Comparison of ENCODE assay signal across 23 cellular contexts in the genomic region with DNA sequence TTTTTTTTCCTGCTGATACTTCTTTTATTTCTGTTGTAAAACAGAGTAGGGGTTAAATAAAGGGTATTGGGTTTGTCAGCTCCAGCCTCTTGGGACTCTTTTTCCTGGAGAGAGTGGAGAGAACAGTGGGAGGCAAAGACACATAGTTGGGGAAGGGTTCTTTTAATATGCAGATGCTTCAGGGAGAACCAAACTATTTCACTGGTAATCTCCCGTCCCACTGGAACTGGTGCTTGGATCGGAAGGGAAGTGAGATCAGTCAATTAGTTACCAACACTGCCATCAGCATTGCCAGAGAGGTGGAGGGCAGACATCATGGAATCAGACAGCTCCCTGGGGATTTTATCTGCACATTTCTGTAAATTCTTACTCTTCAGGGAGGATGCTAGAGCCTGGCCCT. TPM values are rescaled to one million over a fixed set of nuclear protein-coding genes. Genes with fewer than 3 reads are reported as not detected.
A peak's percentile ranks its signal among the peaks of the same experiment; 100 is the strongest.
DNase-seq lines count a peak whose midpoint lies in the region; ATAC-seq, FAIRE-seq and TF ChIP-seq lines count a peak whose summit lies in the region.
"Had no signal": no experiment of that assay in that cellular context is flagged by ENCODE, and none has a peak within 500 bp of the region (broad histone marks: within the 10 kb centered on the region; RNA-seq: fewer than 3 reads in every experiment).

No MANE protein-coding gene starts in this region.

- peak overlapping the region; percentile 2 to 88 (median 51); a peak in 3 of 7 replicates for H3K27ac Mint-ChIP-seq in H9
- H3K27ac Mint-ChIP-seq: T-helper 17 cell had no signal

- peak; percentile 90 for FAIRE-seq in H1 (lab: Jason Lieb, UNC)
- FAIRE-seq: GM18507 had no signal

- H3K4me2 ChIP-seq in H9 (ENCODE audit: insufficient read depth, insufficient read length, low read length) (no peak overlapping the region), H1 (ENCODE audit: insufficient read depth in 1 of 2, low read depth in 2 of 2, low read length in 2 of 2) (no peak overlapping the region; a peak in 1 of 4 replicates)

- POLR2A ChIA-PET in H1 (lab: Charles Lee; ENCODE audit: partially characterized antibody): interaction anchor here (0.7 kb wide), 2 partner anchors 26 to 33 kb away, joined by 3 to 4 read pairs; no protein-coding TSS in a partner anchor

- H3K79me1 ChIP-seq in H9 (ENCODE audit: insufficient read depth, low read depth, low read length, poor library complexity, severe bottlenecking) (no peaks in the 10 kb centered on the region), H1 (ENCODE audit: low read depth, low read length) (no peaks in the 10 kb centered on the region)

- H3K9me3 Mint-ChIP-seq in H9: no peaks in the 10 kb centered on the region; a peak in 1 of 5 replicates

- no peak overlapping the region for H2BK12ac ChIP-seq in H9 (ENCODE audit: insufficient read length, low read depth, low read length)
- no peak overlapping the region for H2BK12ac ChIP-seq in H1 (ENCODE audit: low read depth, low read length)

- H3K23ac ChIP-seq in H9 (ENCODE audit: insufficient read length, low read depth, low read length) (no peak overlapping the region), H1 (ENCODE audit: insufficient read length) (no peak overlapping the region)

- no peak overlapping the region for H2BK20ac ChIP-seq in H9 (ENCODE audit: low read depth, low read length, poor library complexity, severe bottlenecking)
- H2BK20ac ChIP-seq in H1 (ENCODE audit: low read length): no peak overlapping the region

- H4K8ac ChIP-seq in H9 (replicated peaks; ENCODE audit: insufficient read length, low read depth, low read length): no peak overlapping the region
- H4K8ac ChIP-seq in H1 (ENCODE audit: extremely low read depth, insufficient read depth, low read length): no peak overlapping the region

- no peaks in the 10 kb centered on the region for H3K27me3 Mint-ChIP-seq in H9 (ENCODE audit: low read depth)
- H3K27me3 Mint-ChIP-seq: T-helper 17 cell had no signal

- H3K4me1 ChIP-seq in H9 (ENCODE audit: insufficient read depth, low read length): no peaks in the 10 kb centered on the region; the same call in 1 of the 2 replicates
- H3K4me1 ChIP-seq in H1 (replicated peaks in 1 of 4; ENCODE audit: control insufficient read depth in 3 of 4, insufficient read depth in 4 of 4, low read length in 3 of 4): peaks cover 0 to 5% (median 2%) of the 10 kb centered on the region in 4 experiments; a peak in 3 of 7 replicates
- H3K4me1 ChIP-seq: SJCRH30 had no signal

- no peak for TF ChIP-seq POLR2A in H1 (IDR thresholded peaks at IDR 0.05; ENCODE audit: control extremely low read depth in 1 of 2, low read depth in 2 of 2, low read length in 2 of 2)

- no peak overlapping the region for H3K18ac ChIP-seq in H9 (ENCODE audit: insufficient read length, low read depth, low read length)
- no peak overlapping the region for H3K18ac ChIP-seq in H1 (ENCODE audit: extremely low read depth, low read length)

- H3K4ac ChIP-seq in H9 (ENCODE audit: low read depth, low read length) (no peak overlapping the region), H1 (replicated peaks; ENCODE audit: insufficient read length, low read depth, low read length) (no peak overlapping the region)

- no peak overlapping the region for H2BK5ac ChIP-seq in H9 (ENCODE audit: insufficient read length, low read length)
- no peak overlapping the region for H2BK5ac ChIP-seq in H1 (ENCODE audit: low read depth, low read length)

- H2AK5ac ChIP-seq in H9 (ENCODE audit: insufficient read length, low read length): no peak overlapping the region
- no peak overlapping the region for H2AK5ac ChIP-seq in H1 (ENCODE audit: low read depth, low read length)

- no peak for ATAC-seq in activated CD4-positive, CD25-positive, alpha-beta regulatory T cell treated with anti-CD3 and anti-CD28 coated beads, Interleukin-2, amount 50 U/mL, for 24 hours
- ATAC-seq: HCT116, SK-N-SH treated with all-trans-retinoic acid at 6 μM for 48 hours, T-helper 17 cell had no signal

- no peaks in the 10 kb centered on the region for H3K9me3 ChIP-seq in H9 (ENCODE audit: control insufficient read depth, low read depth, low read length)
- no peaks in the 10 kb centered on the region for H3K9me3 ChIP-seq in H1 (ENCODE audit: insufficient read depth in 2 of 2, low read depth in 1 of 2, low read length in 1 of 2)
- H3K9me3 ChIP-seq: SJCRH30 had no signal

- no peak for TF ChIP-seq EP300 in H1 (IDR thresholded peaks at IDR 0.05; ENCODE audit: borderline replicate concordance in 1 of 2, low read depth in 2 of 2, low read length in 2 of 2)

- no peak for TF ChIP-seq CTCF in H9 (conservative IDR thresholded peaks at IDR 0.05)
- TF ChIP-seq CTCF in H1 (IDR thresholded peaks at IDR 0.05; ENCODE audit: control extremely low read depth in 1 of 3, insufficient read depth in 1 of 3, low read depth in 1 of 3, low read length in 3 of 3): no peak

- H3K56ac ChIP-seq in H9 (ENCODE audit: insufficient read length, low read depth, low read length) (no peak overlapping the region), H1 (replicated peaks; ENCODE audit: insufficient read length, low read depth, low read length) (no peak overlapping the region)

- H3T11ph ChIP-seq in H9 (ENCODE audit: low read length): no peak overlapping the region

- H4K20me1 ChIP-seq in H9 (ENCODE audit: control insufficient read depth, insufficient read depth, insufficient read length) (no peaks in the 10 kb centered on the region), H1 (replicated peaks in 1 of 2; ENCODE audit: control insufficient read depth in 1 of 2, insufficient read depth in 2 of 2, low read length in 2 of 2) (no peaks in the 10 kb centered on the region)

- TF ChIP-seq RAD21 in H1 (IDR thresholded peaks at IDR 0.05 in 1 of 2, conservative IDR thresholded peaks at IDR 0.05 in 1 of 2; ENCODE audit: low read depth in 2 of 2, low read length in 2 of 2): no peak

- peaks cover 25 to 42% (median 32%) of the 10 kb centered on the region in 3 experiments for H3K36me3 Mint-ChIP-seq in H9 (ENCODE audit: insufficient read depth in 1 of 3, low read depth in 3 of 3)

- no peaks in the 10 kb centered on the region for H3K23me2 ChIP-seq in H9 (ENCODE audit: insufficient read length, low read depth, low read length, poor library complexity, severe bottlenecking)
- H3K23me2 ChIP-seq in H1 (ENCODE audit: low read depth, low read length): no peaks in the 10 kb centered on the region

- H3K4me3 Mint-ChIP-seq in H9: peak overlapping the region in 1 of 2 experiments; percentile 42; a peak in 2 of 5 replicates
- H3K4me3 Mint-ChIP-seq: T-helper 17 cell had no signal

- H2BK15ac ChIP-seq in H9 (ENCODE audit: low read depth, low read length) (no peak overlapping the region), H1 (ENCODE audit: low read length) (no peak overlapping the region)

- H3K27me3 ChIP-seq in H9 (ENCODE audit: insufficient read depth, low read length) (no peaks in the 10 kb centered on the region), H1 (replicated peaks in 1 of 4; ENCODE audit: control insufficient read depth in 3 of 4, extremely low read depth in 1 of 4, insufficient read depth in 3 of 4, low read length in 3 of 4) (no peaks in the 10 kb centered on the region)
- H3K27me3 ChIP-seq: SJCRH30 had no signal

- peak; percentile 9 for DNase-seq in ELF-1 (ENCODE audit: low read depth, low spot score)
- DNase-seq in H9: peak; percentile 38
- peak in 1 of 2 experiments; percentile 3 for DNase-seq in H1 (ENCODE audit: low read depth in 1 of 2, low spot score in 2 of 2)
- DNase-seq in iPS-NIHi11 (ENCODE audit: low spot score): peak; percentile 31
- DNase-seq in SIG-M5 treated with dmso at 0.1 percent for 504 hours (lab: John Stamatoyannopoulos, UW; ENCODE audit: unreplicated experiment): no peak
- no peak for DNase-seq in activated effector memory CD4-positive, alpha-beta T cell treated with Interleukin-2 at 50 U/mL for 16 hours
- DNase-seq: ACHN, Calu3, DND-41, GM23248, NCI-H1092 treated with DMSO at 0.1 percent for 48 hours, NCI-H1436 treated with DMSO at 0.1 percent for 48 hours, NCI-H187 treated with DMSO at 0.1 percent for 48 hours, NCI-H226, NCI-H510A, PC-3, SJCRH30, T-helper 17 cell had no signal

- H3K36me3 ChIP-seq in H1 (ENCODE audit: control insufficient read depth in 2 of 4, insufficient read depth in 4 of 4, low read length in 3 of 4): peaks cover 0 to 18% (median 12%) of the 10 kb centered on the region in 4 experiments; a peak in 5 of 8 replicates

- H3K79me2 ChIP-seq in H9 (ENCODE audit: insufficient read depth, low read length) (no peaks in the 10 kb centered on the region), H1 (ENCODE audit: control insufficient read depth in 1 of 2, insufficient read depth in 2 of 2, low read length in 2 of 2) (no peaks in the 10 kb centered on the region)

- CTCF ChIA-PET in H1 (lab: Charles Lee; ENCODE audit: partially characterized antibody): interaction anchor here (1.1 kb wide), 1 partner anchor 192 kb away, joined by 3 read pairs; the partner anchor contains the start of gene DEPDC1B

- peak overlapping the region in 1 of 4 experiments; percentile 9; a peak in 1 of 8 replicates for H3K4me3 ChIP-seq in H1 (ENCODE audit: extremely low read depth in 1 of 4, insufficient read depth in 2 of 4, low read depth in 3 of 4, low read length in 4 of 4)
- H3K4me3 ChIP-seq: GM23248, SJCRH30 had no signal

- H3K4me1 Mint-ChIP-seq in H9: peaks cover 14 to 15% of the 10 kb centered on the region in 2 experiments
- H3K4me1 Mint-ChIP-seq: T-helper 17 cell had no signal

- H3K14ac ChIP-seq in H9 (ENCODE audit: insufficient read depth, low read length) (no peak overlapping the region), H1 (ENCODE audit: insufficient read length) (no peak overlapping the region)

- H2BK120ac ChIP-seq in H9 (ENCODE audit: low read depth, low read length, poor library complexity, severe bottlenecking): no peak overlapping the region
- H2BK120ac ChIP-seq in H1 (replicated peaks; ENCODE audit: low read depth, low read length): no peak overlapping the region

- H3K27ac ChIP-seq in H9 (ENCODE audit: insufficient read length, low read depth, low read length) (no peak overlapping the region), H1 (ENCODE audit: low read depth, low read length) (no peak overlapping the region)
- H3K27ac ChIP-seq: GM23248, HL-60, SJCRH30 had no signal

- H2AFZ ChIP-seq in H9 (ENCODE audit: low read length) (no peak overlapping the region), H1 (ENCODE audit: low read length) (no peak overlapping the region)
- H2AFZ ChIP-seq: GM23248 had no signal

- H3K9ac ChIP-seq in H9 (ENCODE audit: extremely low read depth, insufficient read length, low read length) (no peak overlapping the region), H1 (replicated peaks in 1 of 4; ENCODE audit: extremely low read depth in 1 of 4, low read depth in 3 of 4, low read length in 3 of 4) (no peak overlapping the region)
- H3K9ac ChIP-seq: GM23248 had no signal

- WGBS in H9 (ENCODE audit: extremely low coverage, insufficient read length, low lambda C conversion rate): no CpG with 5 or more reads among the region's 2 CpGs
- 47% methylated on average over 2 of the region's 2 CpGs; no CpG with 5 or more reads in 1 of the 2 experiments for WGBS in H1 (ENCODE audit: extremely low coverage in 1 of 2, insufficient coverage in 1 of 2, insufficient read length in 1 of 2, insufficient replicate concordance in 2 of 2, low coverage in 1 of 2, low lambda C conversion rate in 2 of 2, missing lambda C conversion rate in 1 of 2), 2 experiments

- H4K91ac ChIP-seq in H9 (ENCODE audit: insufficient read length, low read depth, low read length) (no peak overlapping the region), H1 (replicated peaks; ENCODE audit: insufficient read length, low read length) (no peak overlapping the region)

- H4K5ac ChIP-seq in H9 (ENCODE audit: insufficient read length, low read depth, low read length): no peak overlapping the region
- H4K5ac ChIP-seq in H1 (ENCODE audit: insufficient read length, low read depth, low read length): no peak overlapping the region

RNA-seq across cellular contexts. Expression of gene ELOVL7, which starts 47.6 kb away (rescaled TPM):
- 2.5 and 2.7 TPM in 2 replicates for total RNA-seq in H9 (2021)
- total RNA-seq in H1 (2021; fragmentation: NEBNext Ultra II Directional; extraction: Animal tissue kit (Norgen Biotek cat#: 25700)): 5.1 and 6.5 TPM in 2 replicates
- polyA plus RNA-seq in H1 (2011; rRNA removed): 2.5 and 3.1 TPM in 2 replicates
- polyA plus RNA-seq in H1 (2011; cell fraction: cytosol; rRNA removed): 3.6 TPM
- polyA plus RNA-seq in H1 (2011; cell fraction: nucleus; rRNA removed): 3.9 TPM
- 3.7 to 6.3 TPM (median 4.5 TPM) in 4 replicates for polyA plus RNA-seq in H1 (2012, experiment 1 of 2)
- polyA plus RNA-seq in H1 (2012, experiment 2 of 2): 0.34 TPM
- 7.2 TPM for polyA plus RNA-seq in H1 (2013, experiment 1 of 2)
- 7.4 TPM for polyA plus RNA-seq in H1 (2013, experiment 2 of 2)
- 8.9 and 12.9 TPM in 2 replicates for polyA minus RNA-seq in H1 (2011; rRNA and poly(A)+ RNA removed)
- polyA minus RNA-seq in H1 (2011; cell fraction: cytosol; rRNA and poly(A)+ RNA removed): 5.9 TPM
- polyA minus RNA-seq in H1 (2011; cell fraction: nucleus; rRNA and poly(A)+ RNA removed): 8.2 TPM
- total RNA-seq: GM23248 had no signal
- polyA plus RNA-seq: GM23248 had no signal

RNA-seq across cellular contexts. Expression of gene ERCC8, which starts 53.2 kb away (rescaled TPM):
- 17.9 and 18.0 TPM in 2 replicates for total RNA-seq in H9 (2021)
- total RNA-seq in H1 (2021; fragmentation: NEBNext Ultra II Directional; extraction: Animal tissue kit (Norgen Biotek cat#: 25700)): 14.8 and 17.3 TPM in 2 replicates
- polyA plus RNA-seq in H1 (2011; rRNA removed): 13.3 and 17.3 TPM in 2 replicates
- polyA plus RNA-seq in H1 (2011; cell fraction: cytosol; rRNA removed): 22.3 TPM
- polyA plus RNA-seq in H1 (2011; cell fraction: nucleus; rRNA removed): 10.0 TPM
- 9.2 to 15.8 TPM (median 13.1 TPM) in 4 replicates for polyA plus RNA-seq in H1 (2012, experiment 1 of 2)
- polyA plus RNA-seq in H1 (2012, experiment 2 of 2): 3.0 TPM
- 7.7 TPM for polyA plus RNA-seq in H1 (2013, experiment 1 of 2)
- polyA plus RNA-seq in H1 (2013, experiment 2 of 2): 8.2 TPM
- polyA minus RNA-seq in H1 (2011; rRNA and poly(A)+ RNA removed): 27.5 and 38.1 TPM in 2 replicates
- 20.4 TPM for polyA minus RNA-seq in H1 (2011; cell fraction: cytosol; rRNA and poly(A)+ RNA removed)
- polyA minus RNA-seq in H1 (2011; cell fraction: nucleus; rRNA and poly(A)+ RNA removed): 53.8 TPM

RNA-seq across cellular contexts. Expression of gene NDUFAF2, which starts 53.3 kb away (rescaled TPM):
- total RNA-seq in H9 (2021): 31.4 and 32.6 TPM in 2 replicates
- total RNA-seq in H1 (2021; fragmentation: NEBNext Ultra II Directional; extraction: Animal tissue kit (Norgen Biotek cat#: 25700)): 46.5 and 50.8 TPM in 2 replicates
- 7.1 and 10.7 TPM in 2 replicates for polyA plus RNA-seq in H1 (2011; rRNA removed)
- polyA plus RNA-seq in H1 (2011; cell fraction: cytosol; rRNA removed): 30.9 TPM
- polyA plus RNA-seq in H1 (2011; cell fraction: nucleus; rRNA removed): 10.6 TPM
- polyA plus RNA-seq in H1 (2012, experiment 1 of 2): 35.6 to 55.6 TPM (median 43.3 TPM) in 4 replicates
- 81.9 TPM for polyA plus RNA-seq in H1 (2012, experiment 2 of 2)
- polyA plus RNA-seq in H1 (2013, experiment 1 of 2): 153 TPM
- polyA plus RNA-seq in H1 (2013, experiment 2 of 2): 154 TPM
- polyA minus RNA-seq in H1 (2011; rRNA and poly(A)+ RNA removed): 4.3 and 4.4 TPM in 2 replicates
- polyA minus RNA-seq in H1 (2011; cell fraction: cytosol; rRNA and poly(A)+ RNA removed): 27.5 TPM
- polyA minus RNA-seq in H1 (2011; cell fraction: nucleus; rRNA and poly(A)+ RNA removed): 19.2 TPM

Comparison
In these comparisons a context has a peak if more than half of its experiments do, and no peak if none do; other contexts are left out.
1. DNase-seq: peak in ELF-1 (single experiment), H9 (single experiment) and iPS-NIHi11 (single experiment); none in SIG-M5 treated with dmso at 0.1 percent for 504 hours (single experiment) and activated effector memory CD4-positive, alpha-beta T cell treated with Interleukin-2 at 50 U/mL for 16 hours (single experiment).